ENCODE assay signal across 11 cellular contexts in genomic region chr9:117744390-117744789, GRCh38. TPM values are rescaled to one million over a fixed set of nuclear protein-coding genes. Genes with fewer than 3 reads are reported as not detected.
A peak's percentile ranks its signal among the peaks of the same experiment; 100 is the strongest.
DNase-seq lines count a peak whose midpoint lies in the region; ATAC-seq and TF ChIP-seq lines count a peak whose summit lies in the region.
"Had no signal": no experiment of that assay in that cellular context is flagged by ENCODE, and none has a peak within 500 bp of the region (broad histone marks: within the 10 kb centered on the region; RNA-seq: fewer than 3 reads in every experiment).

No MANE protein-coding gene starts in this region.

- intact Hi-C loops in heart right ventricle (cut with DNase I) (loop anchor here in 1 of 10 donors (2.0 kb wide), 1 partner anchor 40 kb away; the partner anchor contains the start of gene TLR4), Right ventricle myocardium inferior (cut with DNase I) (no loop called here)

- H3K9me3 ChIP-seq in heart right ventricle (no peaks in the 10 kb centered on the region), SJCRH30 (replicated peaks) (no peaks in the 10 kb centered on the region)

- H3K4me1 ChIP-seq in heart right ventricle (peaks cover 0 to 15% (median 8%) of the 10 kb centered on the region in 9 donors), SJCRH30 (no peaks in the 10 kb centered on the region)

- 68 to 69% methylated on average over 3 of the region's 3 CpGs for WGBS in heart right ventricle, 2 donors

- DNase-seq in heart right ventricle (no peak), Right ventricle myocardium inferior (ENCODE audit: missing footprints) (no peak), SJCRH30 (no peak), substantia nigra (lab: John Stamatoyannopoulos, UW) (no peak), NCI-H1417 (lab: John Stamatoyannopoulos, UW) (no peak)
- DNase-seq: activated naive CD4-positive, alpha-beta T cell treated with anti-CD3 and anti-CD28 coated beads for 36 hours; SHP77 treated with DMSO at 0.1 percent for 48 hours had no signal

- H3K27me3 ChIP-seq in heart right ventricle: peaks cover 0 to 29% (median 9%) of the 10 kb centered on the region in 7 donors
- no peaks in the 10 kb centered on the region for H3K27me3 ChIP-seq in SJCRH30
- H3K27me3 ChIP-seq in layer of hippocampus (ENCODE audit: control insufficient read depth, insufficient read depth, low read length): no peaks in the 10 kb centered on the region

- H3K36me3 ChIP-seq in heart right ventricle (no peaks in the 10 kb centered on the region), SJCRH30 (no peaks in the 10 kb centered on the region)

- TF ChIP-seq CTCF in heart right ventricle (IDR thresholded peaks at IDR 0.05): no peak

- H3K4me3 ChIP-seq in heart right ventricle: peak overlapping the region in 9 of 10 donors; percentile 30 to 59 (median 49)
- H3K4me3 ChIP-seq in SJCRH30: peak overlapping the region; percentile 37

- H3K27ac ChIP-seq in heart right ventricle (no peak overlapping the region), SJCRH30 (no peak overlapping the region), layer of hippocampus (ENCODE audit: low read depth, low read length) (peak overlapping the region; percentile 32), substantia nigra (ENCODE audit: low read depth, low read length, poor library complexity, severe bottlenecking) (peak overlapping the region; percentile 40)

- ATAC-seq in heart right ventricle (no peak), Right ventricle myocardium inferior (no peak), GM18502 (IDR thresholded peaks at IDR 0.05; ENCODE audit: poor library complexity, unreplicated experiment) (no peak), HG03196 (IDR thresholded peaks at IDR 0.05; ENCODE audit: unreplicated experiment) (no peak)

RNA-seq across cellular contexts. Expression of gene TLR4, which starts 40.2 kb away (rescaled TPM):
- total RNA-seq in heart right ventricle: 10 to 100 TPM in 7 of 10 donors, 1 to 10 TPM in 3; 6.5 to 24.7 (median 11.6) TPM
- 1 to 10 TPM; 2.3 to 3.6 TPM for polyA plus RNA-seq in heart right ventricle
- total RNA-seq in Right ventricle myocardium inferior: 16.8 TPM
- total RNA-seq in SJCRH30 (2014; rRNA removed; shearing (Covaris generic)): 6.1 and 6.5 TPM in 2 replicates
- total RNA-seq: activated naive CD4-positive, alpha-beta T cell treated with anti-CD3 and anti-CD28 coated beads for 36 hours; progenitor cell of endocrine pancreas had no signal

Comparison
In these comparisons a context has a peak if more than half of its experiments do, and no peak if none do; other contexts are left out.
1. H3K27ac ChIP-seq: peak in layer of hippocampus (single experiment) and substantia nigra (single experiment); none in heart right ventricle (0 of 10) and SJCRH30 (single experiment).